Comparison of ENCODE assay signal across 15 cellular contexts in genomic region chr12:84924956-84925355, GRCh38.
A peak's percentile ranks its signal among the peaks of the same experiment; 100 is the strongest.
DNase-seq lines count a peak whose midpoint lies in the region; FAIRE-seq and TF ChIP-seq lines count a peak whose summit lies in the region.
"Had no signal": no experiment of that assay in that cellular context is flagged by ENCODE, and none has a peak within 500 bp of the region (broad histone marks: within the 10 kb centered on the region; RNA-seq: fewer than 3 reads in every experiment).

No MANE protein-coding gene starts in this region.

- no peak for FAIRE-seq in urothelium cell line (lab: Jason Lieb, UNC)
- FAIRE-seq: H54 had no signal

- no peak overlapping the region for H3K4me3 ChIP-seq in brain microvascular endothelial cell (ENCODE audit: low read depth, low read length)
- H3K4me3 ChIP-seq: esophagus squamous epithelium had no signal

- TF ChIP-seq CTCF in brain microvascular endothelial cell (IDR thresholded peaks at IDR 0.05; ENCODE audit: low read depth, low read length, missing control alignments) = no peak

- no peaks in the 10 kb centered on the region for H3K36me3 ChIP-seq in brain microvascular endothelial cell (replicated peaks)
- H3K36me3 ChIP-seq: esophagus squamous epithelium had no signal

- peak overlapping the region; percentile 34 for H3K27ac ChIP-seq in brain microvascular endothelial cell
- H3K27ac ChIP-seq: esophagus squamous epithelium had no signal

- no peaks in the 10 kb centered on the region for H3K27me3 ChIP-seq in brain microvascular endothelial cell (replicated peaks)
- H3K27me3 ChIP-seq: esophagus squamous epithelium had no signal

- in situ Hi-C loops in ACHN (cut with HindIII; ENCODE audit: low pct_ligation_motif_present, low pct_unique_long_range_greater_than_20kb, low sequenced_read_pairs) (no loop called here), brain microvascular endothelial cell (cut with HindIII; ENCODE audit: low pct_ligation_motif_present, low sequenced_read_pairs) (no loop called here)

- DNase-seq in ACHN (peak; percentile 85), NCI-H226 (peak; percentile 61), brain microvascular endothelial cell (peak; percentile 56), foreskin melanocyte (peak; percentile 29), globus pallidus (ENCODE audit: low spot score) (no peak), urothelium cell line (ENCODE audit: low spot score) (no peak), middle frontal gyrus (ENCODE audit: extremely low spot score, low spot score) (no peak)
- DNase-seq in stimulated activated CD4-positive, alpha-beta T cell treated with anti-CD3 and anti-CD28 coated beads, Interleukin-12 subunit alpha, Interleukin-12 subunit beta, amount 100 ng/mL, for 4 hours = no peak
- DNase-seq: activated CD4-positive, CD25-positive, alpha-beta regulatory T cell treated with anti-CD3 and anti-CD28 coated beads, Interleukin-2, amount 50 U/mL, for 72 hours; Caco-2; cortex of kidney; esophagus squamous epithelium; NCI-H1417; nucleus accumbens had no signal

Comparison
In these comparisons a context has a peak if more than half of its experiments do, and no peak if none do; other contexts are left out.
1. DNase-seq: peak in ACHN (single experiment), NCI-H226 (single experiment), brain microvascular endothelial cell (single experiment) and foreskin melanocyte (single experiment); none in globus pallidus (single experiment), stimulated activated CD4-positive, alpha-beta T cell treated with anti-CD3 and anti-CD28 coated beads, Interleukin-12 subunit alpha, Interleukin-12 subunit beta, amount 100 ng/mL, for 4 hours (single experiment), urothelium cell line (single experiment) and middle frontal gyrus (single experiment).